22 cellular contexts compared by ENCODE assay signal in the genomic region with DNA sequence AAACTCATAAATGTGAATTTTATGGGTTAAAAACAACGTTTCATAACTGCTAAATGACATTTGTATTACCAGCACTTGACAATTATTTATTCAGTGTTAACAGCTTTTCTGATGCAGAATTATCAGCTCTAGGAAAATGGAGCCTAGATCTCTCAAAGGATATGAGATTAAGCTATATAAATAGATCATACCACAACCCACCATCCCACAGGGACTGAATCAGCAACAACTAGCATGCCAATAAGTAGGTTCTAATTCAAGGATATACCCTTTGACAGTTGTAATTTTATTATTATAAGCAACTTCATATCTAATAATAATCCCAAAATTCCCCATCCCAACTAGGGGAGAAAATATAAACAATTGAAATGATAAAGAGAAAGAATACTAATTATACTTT.
"Had no signal": no experiment of that assay in that cellular context is flagged by ENCODE, and none has a peak within 500 bp of the region (broad histone marks: within the 10 kb centered on the region; RNA-seq: fewer than 3 reads in every experiment).

No MANE protein-coding gene starts in this region.

- DNase-seq: dorsolateral prefrontal cortex; effector CD4-positive, alpha-beta T cell; gastrocnemius medialis; head of caudate nucleus; mesenchymal stem cell; mucosa of descending colon; naive thymus-derived CD4-positive, alpha-beta T cell; right lobe of liver; stimulated activated CD4-positive, alpha-beta T cell treated with anti-CD3 and anti-CD28 coated beads, Interleukin-12 subunit alpha, Interleukin-12 subunit beta, amount 100 ng/mL, for 4 hours; stimulated activated CD4-positive, alpha-beta T cell treated with anti-CD3 and anti-CD28 coated beads, Interleukin-1b, Interleukin-23, amount 100 ng/mL, for 48 hours; stimulated activated CD4-positive, alpha-beta T cell treated with anti-CD3 and anti-CD28 coated beads, Interleukin-4, amount 100 ng/mL, for 1 hour; stimulated activated CD8-positive, alpha-beta memory T cell treated with anti-CD3 and anti-CD28 coated beads, Interleukin-4, amount 100 ng/mL, for 48 hours; stimulated activated naive CD4-positive, alpha-beta T cell; stimulated activated naive CD8-positive, alpha-beta T cell treated with anti-CD3 and anti-CD28 coated beads, Interleukin-15, amount 100 ng/mL, for 72 hours; transverse colon; upper lobe of right lung; uterus had no signal

- H3K27me3 ChIP-seq: dorsolateral prefrontal cortex, gastrocnemius medialis, neural progenitor cell, right lobe of liver, suprapubic skin, transverse colon, upper lobe of right lung, uterus had no signal

- H3K4me2 ChIP-seq: neural progenitor cell, smooth muscle cell had no signal

- H3K27ac ChIP-seq: dorsolateral prefrontal cortex, gastrocnemius medialis, neural progenitor cell, parathyroid adenoma, right lobe of liver, suprapubic skin, transverse colon, upper lobe of right lung, uterus had no signal

- H3K9ac ChIP-seq: neural progenitor cell, parathyroid adenoma had no signal

- H3K9me3 ChIP-seq: gastrocnemius medialis, mucosa of descending colon, right lobe of liver, suprapubic skin, transverse colon, upper lobe of right lung, uterus had no signal

- H3K4me3 ChIP-seq: dorsolateral prefrontal cortex, gastrocnemius medialis, mucosa of descending colon, neural progenitor cell, right lobe of liver, smooth muscle cell, suprapubic skin, transverse colon, upper lobe of right lung, uterus had no signal

- FAIRE-seq: keratinocyte had no signal

- H2AFZ ChIP-seq: neural progenitor cell, parathyroid adenoma had no signal

- H3K36me3 ChIP-seq: gastrocnemius medialis, neural progenitor cell, right lobe of liver, suprapubic skin, transverse colon, upper lobe of right lung, uterus had no signal

- ATAC-seq: gastrocnemius medialis; mucosa of descending colon; naive thymus-derived CD4-positive, alpha-beta T cell; right lobe of liver; stimulated activated naive CD8-positive, alpha-beta T cell treated with anti-CD3 and anti-CD28 coated beads, Interleukin-15, amount 100 ng/mL, for 72 hours; upper lobe of right lung had no signal

- H3K79me2 ChIP-seq: parathyroid adenoma had no signal
